ENCODE assay signal across 8 cellular contexts in genomic region chr15:90387534-90388461, GRCh38. TPM values are rescaled to one million over a fixed set of nuclear protein-coding genes. Genes with fewer than 3 reads are reported as not detected.
DNase-seq lines count a peak whose midpoint lies in the region; ATAC-seq and TF ChIP-seq lines count a peak whose summit lies in the region.

A gene with protein sequence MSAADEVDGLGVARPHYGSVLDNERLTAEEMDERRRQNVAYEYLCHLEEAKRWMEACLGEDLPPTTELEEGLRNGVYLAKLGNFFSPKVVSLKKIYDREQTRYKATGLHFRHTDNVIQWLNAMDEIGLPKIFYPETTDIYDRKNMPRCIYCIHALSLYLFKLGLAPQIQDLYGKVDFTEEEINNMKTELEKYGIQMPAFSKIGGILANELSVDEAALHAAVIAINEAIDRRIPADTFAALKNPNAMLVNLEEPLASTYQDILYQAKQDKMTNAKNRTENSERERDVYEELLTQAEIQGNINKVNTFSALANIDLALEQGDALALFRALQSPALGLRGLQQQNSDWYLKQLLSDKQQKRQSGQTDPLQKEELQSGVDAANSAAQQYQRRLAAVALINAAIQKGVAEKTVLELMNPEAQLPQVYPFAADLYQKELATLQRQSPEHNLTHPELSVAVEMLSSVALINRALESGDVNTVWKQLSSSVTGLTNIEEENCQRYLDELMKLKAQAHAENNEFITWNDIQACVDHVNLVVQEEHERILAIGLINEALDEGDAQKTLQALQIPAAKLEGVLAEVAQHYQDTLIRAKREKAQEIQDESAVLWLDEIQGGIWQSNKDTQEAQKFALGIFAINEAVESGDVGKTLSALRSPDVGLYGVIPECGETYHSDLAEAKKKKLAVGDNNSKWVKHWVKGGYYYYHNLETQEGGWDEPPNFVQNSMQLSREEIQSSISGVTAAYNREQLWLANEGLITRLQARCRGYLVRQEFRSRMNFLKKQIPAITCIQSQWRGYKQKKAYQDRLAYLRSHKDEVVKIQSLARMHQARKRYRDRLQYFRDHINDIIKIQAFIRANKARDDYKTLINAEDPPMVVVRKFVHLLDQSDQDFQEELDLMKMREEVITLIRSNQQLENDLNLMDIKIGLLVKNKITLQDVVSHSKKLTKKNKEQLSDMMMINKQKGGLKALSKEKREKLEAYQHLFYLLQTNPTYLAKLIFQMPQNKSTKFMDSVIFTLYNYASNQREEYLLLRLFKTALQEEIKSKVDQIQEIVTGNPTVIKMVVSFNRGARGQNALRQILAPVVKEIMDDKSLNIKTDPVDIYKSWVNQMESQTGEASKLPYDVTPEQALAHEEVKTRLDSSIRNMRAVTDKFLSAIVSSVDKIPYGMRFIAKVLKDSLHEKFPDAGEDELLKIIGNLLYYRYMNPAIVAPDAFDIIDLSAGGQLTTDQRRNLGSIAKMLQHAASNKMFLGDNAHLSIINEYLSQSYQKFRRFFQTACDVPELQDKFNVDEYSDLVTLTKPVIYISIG (N-terminal part only) (plus strand): TSS chr15:90388242. CDS start chr15:90388342, 100 bp downstream.

- peak within 1 kb of the TSS; percentile 92 for H3K27ac Mint-ChIP-seq in activated CD4-positive, alpha-beta memory T cell treated with anti-CD3 and anti-CD28 coated beads, Interleukin-2, amount 10 ng/mL, durations not matched to agents 7 days and 5 days

- ATAC-seq in GM19438 (IDR thresholded peaks at IDR 0.05; ENCODE audit: low read depth, unreplicated experiment), result peak; percentile 90
- peak; percentile 71 for ATAC-seq in HG03575 (IDR thresholded peaks at IDR 0.05; ENCODE audit: extremely low read depth, insufficient number of reproducible peaks, low FRiP score, unreplicated experiment)
- ATAC-seq in lower lobe of right lung, result peak; percentile 97 to 99

- peaks cover 48% of the 10 kb centered on the region for H3K4me1 Mint-ChIP-seq in activated CD4-positive, alpha-beta memory T cell treated with anti-CD3 and anti-CD28 coated beads, Interleukin-2, amount 10 ng/mL, durations not matched to agents 7 days and 5 days

- H3K27me3 Mint-ChIP-seq in activated CD4-positive, alpha-beta memory T cell treated with anti-CD3 and anti-CD28 coated beads, Interleukin-2, amount 10 ng/mL, durations not matched to agents 7 days and 5 days, result no peaks in the 10 kb centered on the region

- H3K4me3 Mint-ChIP-seq in activated CD4-positive, alpha-beta memory T cell treated with anti-CD3 and anti-CD28 coated beads, Interleukin-2, amount 10 ng/mL, durations not matched to agents 7 days and 5 days, result peak within 1 kb of the TSS; percentile 92

- H3K36me3 ChIP-seq in lower lobe of right lung, result peaks cover 21% of the 10 kb centered on the region

- peaks cover 41% of the 10 kb centered on the region for H3K36me3 Mint-ChIP-seq in activated CD4-positive, alpha-beta memory T cell treated with anti-CD3 and anti-CD28 coated beads, Interleukin-2, amount 10 ng/mL, durations not matched to agents 7 days and 5 days (ENCODE audit: low read depth)

- no peak for TF ChIP-seq CTCF in lower lobe of right lung (IDR thresholded peaks at IDR 0.05)

- DNase-seq in CD1c-positive myeloid dendritic cell (ENCODE audit: extremely low spot score) (peak; percentile 97), NCI-H82 treated with DMSO at 0.1 percent for 48 hours (lab: John Stamatoyannopoulos, UW; ENCODE audit: unreplicated experiment) (peak; percentile 73), ecto neural progenitor cell (ENCODE audit: low spot score) (peak; percentile 99), lower lobe of right lung (peak; percentile 99)
- peak; percentile 97 for DNase-seq in activated CD4-positive, alpha-beta memory T cell treated with anti-CD3 and anti-CD28 coated beads, Interleukin-2, amount 10 ng/mL, durations not matched to agents 7 days and 5 days
- DNase-seq in stimulated activated CD4-positive, alpha-beta T cell treated with anti-CD3 and anti-CD28 coated beads, TNF-alpha, amount 100 ng/mL, for 24 hours (ENCODE audit: low read depth in 3 of 3), result peak; percentile 91 to 99 (median 92)

- no peaks in the 10 kb centered on the region for H3K9me3 ChIP-seq in lower lobe of right lung

- intact Hi-C loops in lower lobe of right lung (cut with DNase I), result no loop called here

- CTCF ChIA-PET in activated CD4-positive, alpha-beta memory T cell treated with anti-CD3 and anti-CD28 coated beads, Interleukin-2, amount 10 ng/mL, durations not matched to agents 7 days and 5 days (lab: Charles Lee), result interaction anchor here (0.6 to 3.4 kb wide), 13 partner anchors 9 to 543 kb away, joined by 3 to 47 read pairs (median 4); partner anchors contain the start of gene MAN2A2

- H3K9me3 Mint-ChIP-seq in activated CD4-positive, alpha-beta memory T cell treated with anti-CD3 and anti-CD28 coated beads, Interleukin-2, amount 10 ng/mL, durations not matched to agents 7 days and 5 days, result no peaks in the 10 kb centered on the region

- H3K4me3 ChIP-seq in lower lobe of right lung, result peak within 1 kb of the TSS; percentile 90

- H3K27me3 ChIP-seq in lower lobe of right lung (ENCODE audit: low read depth), result no peaks in the 10 kb centered on the region

- H3K4me1 ChIP-seq in lower lobe of right lung, result peaks cover 42% of the 10 kb centered on the region

- POLR2A ChIA-PET in activated CD4-positive, alpha-beta memory T cell treated with anti-CD3 and anti-CD28 coated beads, Interleukin-2, amount 10 ng/mL, durations not matched to agents 7 days and 5 days (lab: Charles Lee), result interaction anchor here (0.7 to 5.6 kb wide), 33 partner anchors 12 to 568 kb away, joined by 3 to 94 read pairs (median 5); partner anchors contain the start of genes CIB1, GDPGP1, HDDC3 and IDH2

- H3K27ac ChIP-seq in lower lobe of right lung, result peak within 1 kb of the TSS; percentile 99

RNA-seq across cellular contexts. Expression of the gene that starts here (rescaled TPM):
- total RNA-seq in activated CD4-positive, alpha-beta memory T cell treated with anti-CD3 and anti-CD28 coated beads, Interleukin-2, amount 10 ng/mL, durations not matched to agents 7 days and 5 days, result 100 to 1,000 TPM; 229 to 240 TPM
- 265 TPM for total RNA-seq in lower lobe of right lung

Comparison
In these comparisons a context has a peak if more than half of its experiments do, and no peak if none do; other contexts are left out.
1. Peak in every context shown above with its lines: DNase-seq, ATAC-seq, H3K4me3 ChIP-seq and H3K27ac ChIP-seq.